Comparison of ENCODE assay signal across 8 cellular contexts in the genomic region with DNA sequence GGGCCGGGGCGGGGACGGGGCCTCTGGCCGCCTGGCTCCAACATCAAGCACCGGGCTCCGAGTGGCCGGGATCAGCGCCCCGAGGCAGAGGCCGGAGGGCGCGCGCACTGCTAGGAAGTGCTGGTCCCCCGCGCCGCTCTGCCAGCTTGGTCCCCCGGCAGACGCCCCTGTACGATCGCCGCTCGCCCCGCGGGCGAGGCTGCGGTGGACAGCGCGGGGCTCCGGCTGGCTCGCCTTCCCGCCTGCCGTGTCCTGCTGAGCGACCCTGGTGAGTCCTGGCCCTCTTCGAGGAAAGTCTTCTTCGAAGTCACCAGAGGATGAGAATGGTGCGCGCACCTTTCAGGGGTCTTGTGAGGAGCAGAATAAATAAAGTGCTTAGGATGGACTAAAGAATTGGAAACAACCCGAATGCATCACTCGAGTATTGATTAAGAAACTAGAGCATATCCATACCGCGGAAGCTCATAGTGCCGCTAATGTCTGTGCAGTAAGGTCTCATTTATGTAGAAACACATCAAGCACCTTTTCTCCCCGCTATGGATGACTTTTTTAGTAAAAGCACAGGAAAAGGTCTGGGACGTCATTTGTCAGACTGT. TPM values are rescaled to one million over a fixed set of nuclear protein-coding genes. Genes with fewer than 3 reads are reported as not detected.
DNase-seq lines count a peak whose midpoint lies in the region; ATAC-seq and TF ChIP-seq lines count a peak whose summit lies in the region.

No MANE protein-coding gene starts in this region.

- H2AFZ ChIP-seq in mammary epithelial cell (ENCODE audit: low read depth, low read length), result peak overlapping the region; percentile 99

- under 1% methylated on average over 27 of the region's 44 CpGs for WGBS in mammary epithelial cell (ENCODE audit: low coverage, missing lambda C conversion rate)

- H3K4me1 ChIP-seq in HUES48 (ENCODE audit: control insufficient read depth, insufficient read depth, low read length), result no peaks in the 10 kb centered on the region
- H3K4me1 ChIP-seq in mammary epithelial cell (ENCODE audit: insufficient read depth, low read length), result peaks cover 7% of the 10 kb centered on the region
- H3K4me1 ChIP-seq in mucosa of descending colon (ENCODE audit: low read depth), result no peaks in the 10 kb centered on the region

- H3K4me3 ChIP-seq in HUES48 (ENCODE audit: low read depth, low read length), result peak overlapping the region; percentile 83
- H3K4me3 ChIP-seq in mammary epithelial cell (replicated peaks in 1 of 3; ENCODE audit: insufficient read depth in 1 of 3, low read depth in 2 of 3, low read length in 3 of 3), result peak overlapping the region; percentile 91 to 100 (median 97)
- H3K4me3 ChIP-seq in mucosa of descending colon, result peak overlapping the region; percentile 82

- in situ Hi-C loops in mammary epithelial cell (cut with MboI; ENCODE audit: low sequenced_read_pairs in 2 of 2), result no loop called here

- dilution Hi-C loops in mammary epithelial cell (cut with HindIII; ENCODE audit: low sequenced_read_pairs), result no loop called here

- H3K9me3 ChIP-seq in HUES48 (ENCODE audit: control insufficient read depth, insufficient read depth, low read length) (no peaks in the 10 kb centered on the region), mammary epithelial cell (replicated peaks; ENCODE audit: insufficient read depth, low read length) (no peaks in the 10 kb centered on the region), mucosa of descending colon (no peaks in the 10 kb centered on the region)

- BruUV-seq in mammary epithelial cell (replicated peaks; lab: Mats Ljungman, UMichigan), result TSS peak; percentile 58

- H3K9ac ChIP-seq in HUES48 (ENCODE audit: low read depth, low read length), result peak overlapping the region; percentile 66
- peak overlapping the region; percentile 88 for H3K9ac ChIP-seq in mammary epithelial cell (ENCODE audit: insufficient read depth, low read length)

- CTCF ChIA-PET in mammary epithelial cell (lab: Charles Lee; ENCODE audit: low non-redundant PET), result interaction anchor here (0.6 kb wide), 1 partner anchor 75 kb away, joined by 3 read pairs; no protein-coding TSS in a partner anchor

- H3K27ac ChIP-seq in HUES48 (ENCODE audit: low read depth, low read length) (peak overlapping the region; percentile 88), mammary epithelial cell (ENCODE audit: insufficient read depth, low read depth, low read length) (peak overlapping the region; percentile 77)

- no peaks in the 10 kb centered on the region for H3K27me3 ChIP-seq in HUES48 (ENCODE audit: control insufficient read depth, insufficient read depth, low read length)
- H3K27me3 ChIP-seq in mammary epithelial cell (ENCODE audit: insufficient read depth, low read length), result no peaks in the 10 kb centered on the region

- H3K36me3 ChIP-seq in HUES48 (ENCODE audit: control insufficient read depth, insufficient read depth, low read length), result peaks cover 8% of the 10 kb centered on the region; the same call in 1 of the 2 replicates
- H3K36me3 ChIP-seq in mammary epithelial cell (ENCODE audit: insufficient read depth, low read length), result no peaks in the 10 kb centered on the region
- H3K36me3 ChIP-seq in mucosa of descending colon (ENCODE audit: low read depth), result no peaks in the 10 kb centered on the region

- peaks cover 47% of the 10 kb centered on the region for H3K79me2 ChIP-seq in mammary epithelial cell (ENCODE audit: insufficient read depth, low read length)

- TF ChIP-seq CTCF in mammary epithelial cell (conservative IDR thresholded peaks at IDR 0.05 in 1 of 2, IDR thresholded peaks at IDR 0.05 in 1 of 2; ENCODE audit: extremely low read depth in 1 of 2, insufficient read depth in 1 of 2, low read depth in 1 of 2, low read length in 2 of 2), result no peak
- no peak for TF ChIP-seq CTCF in mucosa of descending colon (IDR thresholded peaks at IDR 0.05)

- DNase-seq in mammary epithelial cell, result no peak
- DNase-seq in mucosa of descending colon, result no peak
- no peak for DNase-seq in AG20443 (ENCODE audit: low spot score)
- DNase-seq in NCI-H2171 (lab: John Stamatoyannopoulos, UW), result no peak

- intact Hi-C loops in mammary epithelial cell (cut with micrococcal nuclease), result no loop called here
- intact Hi-C loops in mucosa of descending colon (cut with DNase I, micrococcal nuclease), result no loop called here

- peak overlapping the region; percentile 98 for H3K4me2 ChIP-seq in mammary epithelial cell (ENCODE audit: insufficient read depth, low read depth, low read length)

- H4K20me1 ChIP-seq in mammary epithelial cell (ENCODE audit: insufficient read depth, low read length), result no peaks in the 10 kb centered on the region

- ATAC-seq in GM18508 (IDR thresholded peaks at IDR 0.05; ENCODE audit: insufficient read depth, unreplicated experiment) (peak; percentile 14), mucosa of descending colon (peak; percentile 3), HG02571 (IDR thresholded peaks at IDR 0.05; ENCODE audit: unreplicated experiment) (no peak), HG03342 (IDR thresholded peaks at IDR 0.05; ENCODE audit: unreplicated experiment) (no peak)

RNA-seq across cellular contexts. Expression of a gene that starts 0.4 kb away (rescaled TPM):
- 10 to 100 TPM in 1 of 2 donors, 1 to 10 TPM in 1; 7.7 to 10.8 TPM for total RNA-seq in mammary epithelial cell
- polyA plus RNA-seq in mammary epithelial cell, result 0.78 TPM
- 6.5 TPM for polyA minus RNA-seq in mammary epithelial cell
- 10 to 100 TPM; 10.3 to 18.1 (median 14.1) TPM for total RNA-seq in mucosa of descending colon

RNA-seq across cellular contexts. Expression of a gene that starts 22.8 kb away (rescaled TPM):
- 10 to 100 TPM; 14.8 to 19.2 TPM for total RNA-seq in mammary epithelial cell
- polyA plus RNA-seq in mammary epithelial cell, result 9.8 TPM
- polyA minus RNA-seq in mammary epithelial cell, result 6.7 TPM
- total RNA-seq in mucosa of descending colon, result 10 to 100 TPM in 2 of 3 donors, 1 to 10 TPM in 1; 8.5 to 10.2 (median 10.2) TPM

RNA-seq across cellular contexts. Expression of a gene that starts 36.1 kb away (rescaled TPM):
- total RNA-seq in mammary epithelial cell (not detected), mucosa of descending colon (not detected)
- not detected for polyA plus RNA-seq in mammary epithelial cell
- not detected for polyA minus RNA-seq in mammary epithelial cell

RNA-seq across cellular contexts. Expression of a gene that starts 52.8 kb away (rescaled TPM):
- total RNA-seq in mammary epithelial cell (not detected), mucosa of descending colon (not detected)
- 0.54 TPM for polyA plus RNA-seq in mammary epithelial cell
- polyA minus RNA-seq in mammary epithelial cell, result not detected

Comparison
In these comparisons a context has a peak if more than half of its experiments do, and no peak if none do; other contexts are left out.
1. ATAC-seq: peak in GM18508 (single experiment) and mucosa of descending colon (single experiment); none in HG02571 (single experiment) and HG03342 (single experiment).
2. Peak in every context shown above with its lines, with median percentiles within 50 percentile points of each other: H3K4me3 ChIP-seq.